1 cellular context compared by ENCODE assay signal in the genomic region with DNA sequence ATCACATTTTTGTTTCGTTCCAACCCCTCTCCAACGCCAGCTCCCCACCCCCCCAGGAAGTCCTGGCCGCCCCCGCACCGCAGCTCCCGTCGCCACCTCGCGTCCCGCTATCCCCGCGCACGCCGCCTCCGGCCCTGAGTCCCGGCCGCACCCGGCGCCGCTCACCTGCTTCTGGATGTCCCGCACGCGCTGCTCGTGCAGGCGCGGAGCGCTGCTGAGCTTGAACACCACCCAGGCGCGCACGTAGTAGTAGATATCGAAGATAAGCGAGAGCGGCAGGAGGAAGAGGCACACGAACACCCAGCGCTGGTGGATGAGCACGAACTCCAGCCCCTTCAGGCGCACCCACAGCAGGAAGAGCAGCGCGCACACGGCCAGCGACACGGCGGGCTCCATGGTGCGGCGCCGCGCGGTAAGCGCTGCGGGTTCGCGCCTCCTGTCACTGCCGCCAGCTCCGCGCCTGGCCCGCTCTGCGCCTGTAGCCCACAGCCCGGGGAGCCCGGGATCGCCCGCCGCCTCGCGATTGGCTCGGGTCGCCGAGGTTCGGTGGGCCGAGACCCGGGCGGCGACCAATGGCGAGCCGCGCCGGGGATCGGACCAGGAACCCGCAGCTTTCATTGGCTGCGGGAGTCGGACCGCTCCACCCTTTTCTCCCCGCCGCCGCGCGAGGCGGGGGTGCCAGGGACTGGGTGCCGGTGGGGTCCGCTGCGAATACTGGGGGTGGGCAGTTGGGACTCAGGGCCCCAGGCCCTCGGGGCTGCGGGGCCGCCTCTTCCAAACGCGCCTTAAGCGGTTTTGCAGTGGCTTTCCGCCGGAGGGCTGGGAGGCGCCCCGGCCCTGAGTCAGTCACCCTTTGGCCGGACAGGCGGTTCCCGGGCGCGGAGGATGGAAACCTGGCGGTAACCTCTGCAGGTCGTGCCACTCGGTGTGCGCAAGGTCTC.
TF ChIP-seq lines count a peak whose summit lies in the region.

DHCR24 (minus strand) TSS at position 472 of the 941 bp plus-strand sequence; CDS start at position 396, 76 bp downstream.

TF ChIP-seq in HepG2, 621 proteins besides CTCF, POLR2A, EP300 and RAD21 (continued from another document and continues in another):
- TF ChIP-seq ZNF687 (CRISPR knock-in tag; IDR thresholded peaks at IDR 0.05) (peak; percentile 82), HOMEZ (CRISPR knock-in tag; IDR thresholded peaks at IDR 0.05; ENCODE audit: low read depth) (no peak; the same call in 1 of the 2 replicates), YEATS4 (CRISPR knock-in tag; IDR thresholded peaks at IDR 0.05; ENCODE audit: borderline replicate concordance) (peak; percentile 50), PLSCR1 (CRISPR knock-in tag; IDR thresholded peaks at IDR 0.05; ENCODE audit: borderline replicate concordance) (no peak), AGO2 (optimal IDR thresholded peaks at IDR 0.05; ENCODE audit: low read depth, low read length) (peak; percentile 81), SRY (CRISPR knock-in tag; IDR thresholded peaks at IDR 0.05) (peak; percentile 76), SATB2 (CRISPR knock-in tag; IDR thresholded peaks at IDR 0.05) (no peak), SNAPC2 (CRISPR knock-in tag; IDR thresholded peaks at IDR 0.05) (no peak; the same call in 1 of the 2 replicates), ZNF513 (CRISPR knock-in tag; conservative IDR thresholded peaks at IDR 0.05) (peak; percentile 85; the same call in 1 of the 2 replicates), ZNF724P (CRISPR knock-in tag; IDR thresholded peaks at IDR 0.05; ENCODE audit: borderline replicate concordance) (peak; percentile 85; the same call in 1 of the 2 replicates), ZNF33B (CRISPR knock-in tag; IDR thresholded peaks at IDR 0.05) (peak; percentile 92), NCOR1 (IDR thresholded peaks at IDR 0.05; ENCODE audit: borderline replicate concordance, low read length) (no peak), ZNF775 (CRISPR knock-in tag; IDR thresholded peaks at IDR 0.05; ENCODE audit: borderline replicate concordance) (no peak), KLF13 (CRISPR knock-in tag; IDR thresholded peaks at IDR 0.05) (no peak), ZNF660 (CRISPR knock-in tag; IDR thresholded peaks at IDR 0.05; ENCODE audit: borderline replicate concordance, low read depth) (no peak), FIP1L1 (IDR thresholded peaks at IDR 0.05; ENCODE audit: borderline replicate concordance, insufficient read depth, low read depth, low read length) (no peak), ZNF207 (IDR thresholded peaks at IDR 0.05; ENCODE audit: borderline replicate concordance) (no peak), SNAI1 (CRISPR knock-in tag; IDR thresholded peaks at IDR 0.05; ENCODE audit: borderline replicate concordance) (no peak), SSRP1 (CRISPR knock-in tag; IDR thresholded peaks at IDR 0.05) (no peak), FOXP1 (IDR thresholded peaks at IDR 0.05) (no peak), FOXP1 (CRISPR knock-in tag; IDR thresholded peaks at IDR 0.05) (no peak), RARG (CRISPR knock-in tag; IDR thresholded peaks at IDR 0.05; ENCODE audit: low read depth) (peak; percentile 19; the same call in 1 of the 2 replicates), GZF1 (CRISPR knock-in tag; IDR thresholded peaks at IDR 0.05) (no peak; the same call in 1 of the 2 replicates), ZBTB33 (CRISPR knock-in tag; IDR thresholded peaks at IDR 0.05) (no peak), ZNF615 (CRISPR knock-in tag; IDR thresholded peaks at IDR 0.05; ENCODE audit: borderline replicate concordance) (no peak), KDM4B (CRISPR knock-in tag; IDR thresholded peaks at IDR 0.05) (peak; percentile 36; the same call in 1 of the 2 replicates), KLF15 (CRISPR knock-in tag; IDR thresholded peaks at IDR 0.05; ENCODE audit: borderline replicate concordance) (peak; percentile 89), HNRNPH1 (optimal IDR thresholded peaks at IDR 0.05; ENCODE audit: low read depth, low read length) (peak; percentile 76), RARA (CRISPR knock-in tag; IDR thresholded peaks at IDR 0.05) (peak; percentile 38), ZNF253 (CRISPR knock-in tag; IDR thresholded peaks at IDR 0.05; ENCODE audit: borderline replicate concordance) (no peak), PTBP1 (IDR thresholded peaks at IDR 0.05; ENCODE audit: low read depth, low read length, poor library complexity, severe bottlenecking) (no peak), ZNF510 (CRISPR knock-in tag; IDR thresholded peaks at IDR 0.05; ENCODE audit: low read depth) (no peak), MEF2D (CRISPR knock-in tag; IDR thresholded peaks at IDR 0.05) (peak; percentile 5; the same call in 1 of the 2 replicates), ZNF263 (CRISPR knock-in tag; IDR thresholded peaks at IDR 0.05) (no peak; the same call in 1 of the 2 replicates), ATF7-NPFF (CRISPR knock-in tag; IDR thresholded peaks at IDR 0.05; ENCODE audit: low read depth) (peak; percentile 72; the same call in 1 of the 2 replicates), PAWR (CRISPR knock-in tag; IDR thresholded peaks at IDR 0.05; ENCODE audit: borderline replicate concordance) (no peak), WIZ (CRISPR knock-in tag; IDR thresholded peaks at IDR 0.05) (no peak), NFIC (IDR thresholded peaks at IDR 0.05; ENCODE audit: low read length) (no peak)
- TF ChIP-seq, protein P1, sequence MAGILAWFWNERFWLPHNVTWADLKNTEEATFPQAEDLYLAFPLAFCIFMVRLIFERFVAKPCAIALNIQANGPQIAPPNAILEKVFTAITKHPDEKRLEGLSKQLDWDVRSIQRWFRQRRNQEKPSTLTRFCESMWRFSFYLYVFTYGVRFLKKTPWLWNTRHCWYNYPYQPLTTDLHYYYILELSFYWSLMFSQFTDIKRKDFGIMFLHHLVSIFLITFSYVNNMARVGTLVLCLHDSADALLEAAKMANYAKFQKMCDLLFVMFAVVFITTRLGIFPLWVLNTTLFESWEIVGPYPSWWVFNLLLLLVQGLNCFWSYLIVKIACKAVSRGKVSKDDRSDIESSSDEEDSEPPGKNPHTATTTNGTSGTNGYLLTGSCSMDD (CRISPR knock-in tag; IDR thresholded peaks at IDR 0.05) = no peak
- TF ChIP-seq, protein P2, sequence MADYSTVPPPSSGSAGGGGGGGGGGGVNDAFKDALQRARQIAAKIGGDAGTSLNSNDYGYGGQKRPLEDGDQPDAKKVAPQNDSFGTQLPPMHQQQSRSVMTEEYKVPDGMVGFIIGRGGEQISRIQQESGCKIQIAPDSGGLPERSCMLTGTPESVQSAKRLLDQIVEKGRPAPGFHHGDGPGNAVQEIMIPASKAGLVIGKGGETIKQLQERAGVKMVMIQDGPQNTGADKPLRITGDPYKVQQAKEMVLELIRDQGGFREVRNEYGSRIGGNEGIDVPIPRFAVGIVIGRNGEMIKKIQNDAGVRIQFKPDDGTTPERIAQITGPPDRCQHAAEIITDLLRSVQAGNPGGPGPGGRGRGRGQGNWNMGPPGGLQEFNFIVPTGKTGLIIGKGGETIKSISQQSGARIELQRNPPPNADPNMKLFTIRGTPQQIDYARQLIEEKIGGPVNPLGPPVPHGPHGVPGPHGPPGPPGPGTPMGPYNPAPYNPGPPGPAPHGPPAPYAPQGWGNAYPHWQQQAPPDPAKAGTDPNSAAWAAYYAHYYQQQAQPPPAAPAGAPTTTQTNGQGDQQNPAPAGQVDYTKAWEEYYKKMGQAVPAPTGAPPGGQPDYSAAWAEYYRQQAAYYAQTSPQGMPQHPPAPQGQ (CRISPR knock-in tag; IDR thresholded peaks at IDR 0.05; ENCODE audit: borderline replicate concordance) = no peak
- TF ChIP-seq, protein P3, sequence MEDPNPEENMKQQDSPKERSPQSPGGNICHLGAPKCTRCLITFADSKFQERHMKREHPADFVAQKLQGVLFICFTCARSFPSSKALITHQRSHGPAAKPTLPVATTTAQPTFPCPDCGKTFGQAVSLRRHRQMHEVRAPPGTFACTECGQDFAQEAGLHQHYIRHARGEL (CRISPR knock-in tag; IDR thresholded peaks at IDR 0.05) = no peak
